Comparison of ENCODE assay signal across 11 cellular contexts in the genomic region with DNA sequence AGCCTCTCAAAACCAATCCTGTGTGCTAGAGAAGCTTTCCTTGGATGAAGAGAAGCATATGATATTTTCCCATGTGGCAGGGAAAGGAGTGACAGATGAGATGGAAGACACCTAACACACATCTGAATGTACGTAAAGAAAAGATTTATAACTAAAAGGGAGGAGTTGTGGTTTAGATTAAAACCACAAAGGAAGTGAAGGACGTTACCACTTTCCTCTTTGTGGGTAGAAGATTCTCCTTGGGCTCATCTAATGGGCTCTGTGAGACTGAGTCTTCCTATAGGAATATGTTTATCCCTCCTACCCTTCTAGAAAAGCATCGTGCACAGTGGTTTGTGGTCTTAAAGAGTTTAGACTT. TPM values are rescaled to one million over a fixed set of nuclear protein-coding genes. Genes with fewer than 3 reads are reported as not detected.
DNase-seq lines count a peak whose midpoint lies in the region; ATAC-seq, FAIRE-seq and TF ChIP-seq lines count a peak whose summit lies in the region.
"Had no signal": no experiment of that assay in that cellular context is flagged by ENCODE, and none has a peak within 500 bp of the region (broad histone marks: within the 10 kb centered on the region; RNA-seq: fewer than 3 reads in every experiment).

No MANE protein-coding gene starts in this region.

- CTCF ChIA-PET in T-cell (lab: Charles Lee): interaction anchor here in 1 of 2 donors (1.3 kb wide), 1 partner anchor 19 kb away, joined by 4 read pairs; no protein-coding TSS in a partner anchor

- H3K9me3 Mint-ChIP-seq in natural killer cell (no peaks in the 10 kb centered on the region), T-cell (no peaks in the 10 kb centered on the region)
- no peaks in the 10 kb centered on the region for H3K9me3 Mint-ChIP-seq in natural killer cell treated with Interleukin-12 subunit alpha and Interleukin-12 subunit beta and Interleukin-15 and Interleukin-18, amount 100 ng/mL, for 72 hours

- H3K4me3 Mint-ChIP-seq in natural killer cell (no peak overlapping the region), T-cell (peak overlapping the region in 1 of 3 donors; percentile 60)
- no peak overlapping the region for H3K4me3 Mint-ChIP-seq in natural killer cell treated with Interleukin-12 subunit alpha and Interleukin-12 subunit beta and Interleukin-15 and Interleukin-18, amount 100 ng/mL, for 72 hours

- H3K36me3 Mint-ChIP-seq in natural killer cell: no peaks in the 10 kb centered on the region
- peaks cover 5% of the 10 kb centered on the region for H3K36me3 Mint-ChIP-seq in natural killer cell treated with Interleukin-12 subunit alpha and Interleukin-12 subunit beta and Interleukin-15 and Interleukin-18, amount 100 ng/mL, for 72 hours
- H3K36me3 Mint-ChIP-seq in T-cell: peaks cover 5% of the 10 kb centered on the region
- H3K36me3 Mint-ChIP-seq: CD14-positive monocyte had no signal

- no peak for TF ChIP-seq POLR2A in GM12892 (IDR thresholded peaks at IDR 0.05; ENCODE audit: low read depth, low read length)
- TF ChIP-seq POLR2A in H54 (IDR thresholded peaks at IDR 0.05; ENCODE audit: low read depth, low read length): no peak

- H3K4me3 ChIP-seq in fibroblast of villous mesenchyme (ENCODE audit: low read depth, low read length): no peak overlapping the region
- H3K4me3 ChIP-seq: psoas muscle had no signal

- H3K4me1 Mint-ChIP-seq in natural killer cell (peaks cover 12 to 17% of the 10 kb centered on the region in 2 donors), T-cell (peaks cover 29 to 40% (median 30%) of the 10 kb centered on the region in 3 donors)
- peaks cover 13 to 16% of the 10 kb centered on the region in 2 donors for H3K4me1 Mint-ChIP-seq in natural killer cell treated with Interleukin-12 subunit alpha and Interleukin-12 subunit beta and Interleukin-15 and Interleukin-18, amount 100 ng/mL, for 72 hours (ENCODE audit: low read depth in 2 of 2)

- no peak for TF ChIP-seq CTCF in natural killer cell (IDR thresholded peaks at IDR 0.05)
- no peak for TF ChIP-seq CTCF in fibroblast of villous mesenchyme (IDR thresholded peaks at IDR 0.05; ENCODE audit: insufficient read depth, low read depth, low read length)

- POLR2A ChIA-PET in T-cell (lab: Charles Lee): no interaction called here

- DNase-seq in natural killer cell: no peak
- DNase-seq in natural killer cell treated with Interleukin-12 subunit alpha and Interleukin-12 subunit beta and Interleukin-15 and Interleukin-18, amount 100 ng/mL, for 72 hours (ENCODE audit: low spot score): no peak
- DNase-seq in T-cell: no peak
- peak; percentile 24 for DNase-seq in fibroblast of villous mesenchyme (ENCODE audit: low read depth)
- no peak for DNase-seq in GM12892 (ENCODE audit: insufficient read length)
- no peak for DNase-seq in H54 (ENCODE audit: insufficient read length, low spot score)
- DNase-seq: MM.1S, psoas muscle had no signal

- H3K27me3 Mint-ChIP-seq in natural killer cell (ENCODE audit: low read depth in 2 of 2) (peaks cover 52 to 75% of the 10 kb centered on the region in 2 donors), T-cell (peaks cover 34 to 51% of the 10 kb centered on the region in 2 donors)
- H3K27me3 Mint-ChIP-seq in natural killer cell treated with Interleukin-12 subunit alpha and Interleukin-12 subunit beta and Interleukin-15 and Interleukin-18, amount 100 ng/mL, for 72 hours: peaks cover 48 to 68% of the 10 kb centered on the region in 2 donors

- FAIRE-seq in GM12892 (lab: Jason Lieb, UNC) (no peak), H54 (lab: Jason Lieb, UNC) (no peak)

- peak in 2 of 3 donors; percentile 34 to 50 for ATAC-seq in natural killer cell
- no peak for ATAC-seq in natural killer cell treated with Interleukin-12 subunit alpha and Interleukin-12 subunit beta and Interleukin-15 and Interleukin-18, amount 100 ng/mL, for 72 hours
- peak in 3 of 4 experiments; percentile 49 to 89 (median 55) for ATAC-seq in T-cell (replicated peaks in 1 of 4)
- no peak for ATAC-seq in GM21529 (IDR thresholded peaks at IDR 0.05; ENCODE audit: unreplicated experiment)
- ATAC-seq in GM19324 (IDR thresholded peaks at IDR 0.05; ENCODE audit: low FRiP score, unreplicated experiment): no peak
- ATAC-seq: psoas muscle had no signal

- intact Hi-C loops in natural killer cell (cut with micrococcal nuclease): no loop called here

- peak overlapping the region in 1 of 2 donors; percentile 6 for H3K27ac Mint-ChIP-seq in natural killer cell
- no peak overlapping the region for H3K27ac Mint-ChIP-seq in natural killer cell treated with Interleukin-12 subunit alpha and Interleukin-12 subunit beta and Interleukin-15 and Interleukin-18, amount 100 ng/mL, for 72 hours
- H3K27ac Mint-ChIP-seq in T-cell: no peak overlapping the region

RNA-seq across cellular contexts. Expression of a gene that starts 38.9 kb away (rescaled TPM):
- total RNA-seq in natural killer cell: 10 to 100 TPM; 11.0 to 21.1 (median 13.5) TPM
- total RNA-seq in natural killer cell treated with Interleukin-12 subunit alpha and Interleukin-12 subunit beta and Interleukin-15 and Interleukin-18, amount 100 ng/mL, for 72 hours: 10 to 100 TPM in 1 of 2 donors, 1 to 10 TPM in 1; 7.2 to 15.3 TPM
- total RNA-seq in T-cell: 10 to 100 TPM; 14.9 to 19.2 (median 15.8) TPM
- total RNA-seq in fibroblast of villous mesenchyme: 4.2 and 6.0 TPM in 2 replicates
- 6.8 TPM for polyA plus RNA-seq in GM12892 (2012; ENCODE audit: missing spikeins)

Comparison
In these comparisons a context has a peak if more than half of its experiments do, and no peak if none do; other contexts are left out.
1. ATAC-seq: peak in natural killer cell (2 of 3) and T-cell (3 of 4); none in natural killer cell treated with Interleukin-12 subunit alpha and Interleukin-12 subunit beta and Interleukin-15 and Interleukin-18, amount 100 ng/mL, for 72 hours (0 of 2), GM21529 (single experiment) and GM19324 (single experiment).